Comparison of ENCODE assay signal across 1 cellular context in the genomic region with DNA sequence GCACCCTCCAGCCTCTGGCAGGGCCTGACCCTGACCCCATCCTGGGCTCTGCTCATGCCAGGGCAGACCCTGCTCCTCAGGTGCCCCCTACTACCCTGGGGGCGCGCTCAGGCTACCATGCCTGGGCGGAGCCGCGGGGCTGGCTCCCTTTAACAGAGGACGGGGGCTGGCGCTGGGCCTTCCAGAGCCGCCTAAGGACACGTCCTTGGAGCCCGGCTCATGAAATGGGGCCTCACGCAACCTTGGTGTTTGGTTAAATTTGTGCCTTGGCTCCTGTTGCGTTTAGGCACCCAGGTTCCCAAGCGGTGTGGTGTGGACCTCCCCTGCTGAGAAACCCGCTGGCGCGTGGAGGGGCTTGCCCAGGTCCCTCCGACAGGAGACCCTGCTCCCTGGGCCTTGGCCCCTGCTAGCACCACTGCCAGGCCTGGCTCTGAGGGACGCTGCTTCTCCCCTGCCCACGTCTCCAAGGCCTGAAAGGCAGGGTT.
TF ChIP-seq lines count a peak whose summit lies in the region.

No MANE protein-coding gene starts in this region.

TF ChIP-seq in HepG2, 621 proteins besides CTCF, POLR2A, EP300 and RAD21:
- TF ChIP-seq SMARCC2 (IDR thresholded peaks at IDR 0.05) (no peak), RFX3 (CRISPR knock-in tag; IDR thresholded peaks at IDR 0.05) (no peak), ZNF30 (CRISPR knock-in tag; IDR thresholded peaks at IDR 0.05) (no peak), MYC (CRISPR knock-in tag; IDR thresholded peaks at IDR 0.05; ENCODE audit: borderline replicate concordance) (no peak), HNRNPUL1 (IDR thresholded peaks at IDR 0.05; ENCODE audit: low read depth, low read length) (no peak), SRSF4 (IDR thresholded peaks at IDR 0.05; ENCODE audit: low read depth, low read length, poor library complexity, severe bottlenecking) (no peak), ZNF160 (CRISPR knock-in tag; IDR thresholded peaks at IDR 0.05) (no peak), RARG (CRISPR knock-in tag; IDR thresholded peaks at IDR 0.05; ENCODE audit: low read depth) (no peak), ZNF343 (CRISPR knock-in tag; IDR thresholded peaks at IDR 0.05) (no peak), TAF15 (IDR thresholded peaks at IDR 0.05; ENCODE audit: low read depth, low read length, poor library complexity, severe bottlenecking) (peak; percentile 18), ZIK1 (CRISPR knock-in tag; IDR thresholded peaks at IDR 0.05; ENCODE audit: borderline replicate concordance, low read depth) (no peak), ZNF567 (CRISPR knock-in tag; IDR thresholded peaks at IDR 0.05; ENCODE audit: borderline replicate concordance) (no peak), AGO1 (IDR thresholded peaks at IDR 0.05; ENCODE audit: low read depth, low read length, poor library complexity, severe bottlenecking) (peak; percentile 51), ARNT (IDR thresholded peaks at IDR 0.05) (no peak), MIER3 (CRISPR knock-in tag; IDR thresholded peaks at IDR 0.05; ENCODE audit: borderline replicate concordance) (no peak), AGO2 (optimal IDR thresholded peaks at IDR 0.05; ENCODE audit: low read depth, low read length) (peak; percentile 81), ZNF317 (CRISPR knock-in tag; IDR thresholded peaks at IDR 0.05) (no peak), RBFOX2 (IDR thresholded peaks at IDR 0.05; ENCODE audit: low read depth, low read length) (peak; percentile 61), ZNF670 (CRISPR knock-in tag; IDR thresholded peaks at IDR 0.05; ENCODE audit: borderline replicate concordance) (no peak), KAT8 (CRISPR knock-in tag; IDR thresholded peaks at IDR 0.05) (no peak), HOXA3 (CRISPR knock-in tag; IDR thresholded peaks at IDR 0.05) (no peak)
- TF ChIP-seq, protein P1, sequence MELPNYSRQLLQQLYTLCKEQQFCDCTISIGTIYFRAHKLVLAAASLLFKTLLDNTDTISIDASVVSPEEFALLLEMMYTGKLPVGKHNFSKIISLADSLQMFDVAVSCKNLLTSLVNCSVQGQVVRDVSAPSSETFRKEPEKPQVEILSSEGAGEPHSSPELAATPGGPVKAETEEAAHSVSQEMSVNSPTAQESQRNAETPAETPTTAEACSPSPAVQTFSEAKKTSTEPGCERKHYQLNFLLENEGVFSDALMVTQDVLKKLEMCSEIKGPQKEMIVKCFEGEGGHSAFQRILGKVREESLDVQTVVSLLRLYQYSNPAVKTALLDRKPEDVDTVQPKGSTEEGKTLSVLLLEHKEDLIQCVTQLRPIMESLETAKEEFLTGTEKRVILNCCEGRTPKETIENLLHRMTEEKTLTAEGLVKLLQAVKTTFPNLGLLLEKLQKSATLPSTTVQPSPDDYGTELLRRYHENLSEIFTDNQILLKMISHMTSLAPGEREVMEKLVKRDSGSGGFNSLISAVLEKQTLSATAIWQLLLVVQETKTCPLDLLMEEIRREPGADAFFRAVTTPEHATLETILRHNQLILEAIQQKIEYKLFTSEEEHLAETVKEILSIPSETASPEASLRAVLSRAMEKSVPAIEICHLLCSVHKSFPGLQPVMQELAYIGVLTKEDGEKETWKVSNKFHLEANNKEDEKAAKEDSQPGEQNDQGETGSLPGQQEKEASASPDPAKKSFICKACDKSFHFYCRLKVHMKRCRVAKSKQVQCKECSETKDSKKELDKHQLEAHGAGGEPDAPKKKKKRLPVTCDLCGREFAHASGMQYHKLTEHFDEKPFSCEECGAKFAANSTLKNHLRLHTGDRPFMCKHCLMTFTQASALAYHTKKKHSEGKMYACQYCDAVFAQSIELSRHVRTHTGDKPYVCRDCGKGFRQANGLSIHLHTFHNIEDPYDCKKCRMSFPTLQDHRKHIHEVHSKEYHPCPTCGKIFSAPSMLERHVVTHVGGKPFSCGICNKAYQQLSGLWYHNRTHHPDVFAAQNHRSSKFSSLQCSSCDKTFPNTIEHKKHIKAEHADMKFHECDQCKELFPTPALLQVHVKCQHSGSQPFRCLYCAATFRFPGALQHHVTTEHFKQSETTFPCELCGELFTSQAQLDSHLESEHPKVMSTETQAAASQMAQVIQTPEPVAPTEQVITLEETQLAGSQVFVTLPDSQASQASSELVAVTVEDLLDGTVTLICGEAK (IDR thresholded peaks at IDR 0.05) = no peak
- TF ChIP-seq, protein P1 (CRISPR knock-in tag; IDR thresholded peaks at IDR 0.05) = 0 out of 2 replicates have a peak, but pooled peaks have one; percentile 52
- TF ChIP-seq, protein P2, sequence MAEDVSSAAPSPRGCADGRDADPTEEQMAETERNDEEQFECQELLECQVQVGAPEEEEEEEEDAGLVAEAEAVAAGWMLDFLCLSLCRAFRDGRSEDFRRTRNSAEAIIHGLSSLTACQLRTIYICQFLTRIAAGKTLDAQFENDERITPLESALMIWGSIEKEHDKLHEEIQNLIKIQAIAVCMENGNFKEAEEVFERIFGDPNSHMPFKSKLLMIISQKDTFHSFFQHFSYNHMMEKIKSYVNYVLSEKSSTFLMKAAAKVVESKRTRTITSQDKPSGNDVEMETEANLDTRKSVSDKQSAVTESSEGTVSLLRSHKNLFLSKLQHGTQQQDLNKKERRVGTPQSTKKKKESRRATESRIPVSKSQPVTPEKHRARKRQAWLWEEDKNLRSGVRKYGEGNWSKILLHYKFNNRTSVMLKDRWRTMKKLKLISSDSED (CRISPR knock-in tag; IDR thresholded peaks at IDR 0.05) = no peak
- TF ChIP-seq, protein P3, sequence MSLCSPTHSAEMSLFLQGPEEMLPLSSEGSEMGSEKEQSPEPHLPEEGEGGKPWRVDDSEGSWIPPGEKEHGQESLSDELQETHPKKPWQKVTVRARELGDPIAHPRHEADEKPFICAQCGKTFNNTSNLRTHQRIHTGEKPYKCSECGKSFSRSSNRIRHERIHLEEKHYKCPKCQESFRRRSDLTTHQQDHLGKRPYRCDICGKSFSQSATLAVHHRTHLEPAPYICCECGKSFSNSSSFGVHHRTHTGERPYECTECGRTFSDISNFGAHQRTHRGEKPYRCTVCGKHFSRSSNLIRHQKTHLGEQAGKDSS (CRISPR knock-in tag; IDR thresholded peaks at IDR 0.05; ENCODE audit: borderline replicate concordance, low read depth) = no peak
- TF ChIP-seq, protein P4, sequence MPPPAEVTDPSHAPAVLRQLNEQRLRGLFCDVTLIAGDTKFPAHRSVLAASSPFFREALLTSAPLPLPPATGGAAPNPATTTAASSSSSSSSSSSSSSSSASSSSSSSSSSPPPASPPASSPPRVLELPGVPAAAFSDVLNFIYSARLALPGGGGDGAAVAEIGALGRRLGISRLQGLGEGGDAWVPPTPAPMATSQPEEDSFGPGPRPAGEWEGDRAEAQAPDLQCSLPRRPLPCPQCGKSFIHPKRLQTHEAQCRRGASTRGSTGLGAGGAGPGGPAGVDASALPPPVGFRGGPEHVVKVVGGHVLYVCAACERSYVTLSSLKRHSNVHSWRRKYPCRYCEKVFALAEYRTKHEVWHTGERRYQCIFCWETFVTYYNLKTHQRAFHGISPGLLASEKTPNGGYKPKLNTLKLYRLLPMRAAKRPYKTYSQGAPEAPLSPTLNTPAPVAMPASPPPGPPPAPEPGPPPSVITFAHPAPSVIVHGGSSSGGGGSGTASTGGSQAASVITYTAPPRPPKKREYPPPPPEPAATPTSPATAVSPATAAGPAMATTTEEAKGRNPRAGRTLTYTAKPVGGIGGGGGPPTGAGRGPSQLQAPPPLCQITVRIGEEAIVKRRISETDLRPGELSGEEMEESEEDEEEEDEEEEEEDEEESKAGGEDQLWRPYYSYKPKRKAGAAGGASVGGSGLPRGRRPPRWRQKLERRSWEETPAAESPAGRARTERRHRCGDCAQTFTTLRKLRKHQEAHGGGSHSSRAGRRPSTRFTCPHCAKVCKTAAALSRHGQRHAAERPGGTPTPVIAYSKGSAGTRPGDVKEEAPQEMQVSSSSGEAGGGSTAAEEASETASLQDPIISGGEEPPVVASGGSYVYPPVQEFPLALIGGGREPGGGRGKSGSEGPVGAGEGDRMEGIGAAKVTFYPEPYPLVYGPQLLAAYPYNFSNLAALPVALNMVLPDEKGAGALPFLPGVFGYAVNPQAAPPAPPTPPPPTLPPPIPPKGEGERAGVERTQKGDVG (CRISPR knock-in tag; IDR thresholded peaks at IDR 0.05; ENCODE audit: borderline replicate concordance) = 0 out of 2 replicates have a peak, but pooled peaks have one; percentile 18
